ENCODE assay signal across 29 cellular contexts in genomic region chr12:29023436-29024076, GRCh38.
DNase-seq lines count a peak whose midpoint lies in the region; ATAC-seq and TF ChIP-seq lines count a peak whose summit lies in the region.
"Had no signal": no experiment of that assay in that cellular context is flagged by ENCODE, and none has a peak within 500 bp of the region (broad histone marks: within the 10 kb centered on the region; RNA-seq: fewer than 3 reads in every experiment).

No MANE protein-coding gene starts in this region.

- H3K4me3 ChIP-seq in PC-3 (ENCODE audit: low read length) (no peak overlapping the region), epithelial cell of esophagus (ENCODE audit: low read length) (no peak overlapping the region)
- H3K4me3 ChIP-seq: heart right ventricle, lower lobe of right lung, suprapubic skin, upper lobe of right lung had no signal

- H3K4me1 ChIP-seq in PC-3 (ENCODE audit: insufficient read depth, low read length) = peaks cover 5% of the 10 kb centered on the region; the same call in 1 of the 2 replicates
- H3K4me1 ChIP-seq: foreskin keratinocyte, heart right ventricle, lower lobe of right lung, suprapubic skin, upper lobe of right lung had no signal

- peak overlapping the region; percentile 0; the same call in 1 of the 2 replicates for H2AFZ ChIP-seq in PC-3 (ENCODE audit: low read length)

- H3K9me3 ChIP-seq in PC-3 (ENCODE audit: low read length) = no peaks in the 10 kb centered on the region
- H3K9me3 ChIP-seq: heart right ventricle, lower lobe of right lung, suprapubic skin, upper lobe of right lung had no signal

- peak; percentile 37 for ATAC-seq in PC-3
- ATAC-seq: foreskin keratinocyte, heart right ventricle, lower lobe of right lung, natural killer cell, upper lobe of right lung had no signal

- 0 out of 2 replicates have a peak, but pooled peaks cover under 1% of the 10 kb centered on the region for H3K9me2 ChIP-seq in PC-3 (replicated peaks; ENCODE audit: low read length)

- H3K27ac ChIP-seq in PC-3 (ENCODE audit: low read length) = no peak overlapping the region
- H3K27ac ChIP-seq: foreskin keratinocyte, heart right ventricle, lower lobe of right lung, suprapubic skin, upper lobe of right lung, VCaP had no signal

- H3K36me3 ChIP-seq in PC-3 (ENCODE audit: low read depth, low read length) = no peaks in the 10 kb centered on the region
- H3K36me3 ChIP-seq: heart right ventricle, lower lobe of right lung, suprapubic skin, upper lobe of right lung had no signal

- CTCF ChIA-PET in PC-3 (lab: Charles Lee) = interaction anchor here (0.5 to 2.8 kb wide), 3 partner anchors 50 to 1291 kb away, joined by 3 to 19 read pairs (median 3); no protein-coding TSS in a partner anchor

- no peaks in the 10 kb centered on the region for H3F3A ChIP-seq in PC-3 (ENCODE audit: low read length, unreplicated experiment)

- BruUV-seq in PC-3 (replicated peaks; lab: Mats Ljungman, UMichigan) = no TSS peak

- no peak overlapping the region for H3K9ac ChIP-seq in PC-3 (ENCODE audit: low read length)

- intact Hi-C loops in PC-3 (cut with micrococcal nuclease) = loop anchor here (1.0 to 5.0 kb wide), 3 partner anchors 50 to 294 kb away; no protein-coding TSS in a partner anchor

- H3K79me2 ChIP-seq in PC-3 (ENCODE audit: low read length) = no peaks in the 10 kb centered on the region

- DNase-seq in NCI-H2107 treated with DMSO at 0.1 percent for 48 hours (lab: John Stamatoyannopoulos, UW; ENCODE audit: unreplicated experiment) (peak; percentile 62), NCI-H2107 (lab: John Stamatoyannopoulos, UW) (no peak), PC-3 (no peak), epithelial cell of esophagus (ENCODE audit: low read depth) (peak; percentile 10), renal cortical epithelial cell (ENCODE audit: low read depth) (peak; percentile 36), NCI-H2029 (lab: John Stamatoyannopoulos, UW) (no peak), DMS 273 treated with DMSO at 0.1 percent for 48 hours (lab: John Stamatoyannopoulos, UW) (no peak)
- DNase-seq in activated effector memory CD4-positive, alpha-beta T cell treated with Interleukin-2 at 50 U/mL for 16 hours = no peak
- DNase-seq: 8988T; activated CD4-positive, alpha-beta T cell treated with anti-CD3 and anti-CD28 coated beads for 48 hours; activated CD8-positive, alpha-beta memory T cell treated with anti-CD3 and anti-CD28 coated beads for 24 hours; activated effector memory CD4-positive, alpha-beta T cell treated with anti-CD3 and anti-CD28 coated beads, Interleukin-2, amount 50 U/mL, for 16 hours; effector CD4-positive, alpha-beta T cell; erythroblast; foreskin keratinocyte; heart right ventricle; KG1; lower lobe of right lung; MM.1S; natural killer cell; NCI-H2029 treated with DMSO at 0.1 percent for 48 hours; NCI-H446; NCI-H748 treated with DMSO at 0.1 percent for 48 hours; occipital lobe; stimulated activated naive CD4-positive, alpha-beta T cell treated with Interleukin-2 at 50 U/mL for 16 hours; T-helper 9 cell; upper lobe of right lung had no signal

- H3K4me2 ChIP-seq in PC-3 (ENCODE audit: low read length) = no peak overlapping the region

- TF ChIP-seq CTCF in PC-3 (conservative IDR thresholded peaks at IDR 0.05; ENCODE audit: low read depth, low read length) (no peak), epithelial cell of esophagus (IDR thresholded peaks at IDR 0.05; ENCODE audit: insufficient read depth, low read depth, low read length, missing control alignments) (no peak)

- no peaks in the 10 kb centered on the region for H3K27me3 ChIP-seq in PC-3 (ENCODE audit: low read length)
- H3K27me3 ChIP-seq: foreskin keratinocyte, heart right ventricle, suprapubic skin, upper lobe of right lung had no signal

- H4K20me1 ChIP-seq in PC-3 (ENCODE audit: low read length) = no peaks in the 10 kb centered on the region

- POLR2A ChIA-PET in PC-3 (lab: Charles Lee; ENCODE audit: unreplicated experiment) = no interaction called here

Comparison
In these comparisons a context has a peak if more than half of its experiments do, and no peak if none do; other contexts are left out.
1. DNase-seq: peak in NCI-H2107 treated with DMSO at 0.1 percent for 48 hours (single experiment), epithelial cell of esophagus (single experiment) and renal cortical epithelial cell (single experiment); none in NCI-H2107 (single experiment), PC-3 (single experiment), NCI-H2029 (single experiment), activated effector memory CD4-positive, alpha-beta T cell treated with Interleukin-2 at 50 U/mL for 16 hours (single experiment) and DMS 273 treated with DMSO at 0.1 percent for 48 hours (single experiment).